ENCODE assay signal across 26 cellular contexts in the genomic region with DNA sequence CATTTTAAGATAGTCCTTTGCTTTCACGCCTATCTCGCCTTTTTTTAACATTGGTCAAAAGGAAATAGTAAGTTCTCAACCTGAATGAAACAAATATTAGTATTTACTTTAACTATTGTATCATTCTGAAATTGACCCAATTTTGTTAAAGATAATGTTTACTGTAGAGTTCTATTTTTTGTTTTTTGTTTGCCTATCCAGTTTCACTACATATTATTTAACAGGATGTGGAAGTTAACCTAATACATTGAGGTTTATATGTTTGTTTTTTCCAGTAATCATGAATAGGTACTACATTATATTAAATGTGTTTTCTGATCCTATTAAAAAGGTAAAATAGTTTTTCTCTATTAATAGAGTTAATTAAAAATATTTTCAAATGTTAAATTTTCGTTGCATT. TPM values are rescaled to one million over a fixed set of nuclear protein-coding genes. Genes with fewer than 3 reads are reported as not detected.
DNase-seq lines count a peak whose midpoint lies in the region; ATAC-seq and TF ChIP-seq lines count a peak whose summit lies in the region.
"Had no signal": no experiment of that assay in that cellular context is flagged by ENCODE, and none has a peak within 500 bp of the region (broad histone marks: within the 10 kb centered on the region; RNA-seq: fewer than 3 reads in every experiment).

No MANE protein-coding gene starts in this region.

- no peaks in the 10 kb centered on the region for H3K36me3 Mint-ChIP-seq in activated CD4-positive, alpha-beta memory T cell treated with anti-CD3 and anti-CD28 coated beads for 36 hours
- H3K36me3 Mint-ChIP-seq: CD8-positive, alpha-beta memory T cell had no signal

- CTCF ChIA-PET in activated CD4-positive, alpha-beta memory T cell treated with anti-CD3 and anti-CD28 coated beads for 36 hours (lab: Charles Lee) = no interaction called here

- POLR2A ChIA-PET in activated CD4-positive, alpha-beta memory T cell treated with anti-CD3 and anti-CD28 coated beads for 36 hours (lab: Charles Lee) = no interaction called here

- ATAC-seq in RWPE2 (ENCODE audit: low read depth) = no peak
- no peak for ATAC-seq in left colon
- ATAC-seq: Right ventricle myocardium inferior had no signal

- intact Hi-C loops in activated CD4-positive, alpha-beta memory T cell treated with anti-CD3 and anti-CD28 coated beads for 36 hours (cut with micrococcal nuclease) = no loop called here
- intact Hi-C loops in left colon (cut with DNase I, micrococcal nuclease) = no loop called here

- H3K27me3 ChIP-seq in RWPE2 (ENCODE audit: insufficient read depth, poor library complexity, severe bottlenecking) = no peaks in the 10 kb centered on the region

- no peaks in the 10 kb centered on the region for H3K4me1 Mint-ChIP-seq in activated CD4-positive, alpha-beta memory T cell treated with anti-CD3 and anti-CD28 coated beads for 36 hours (ENCODE audit: low read depth)
- H3K4me1 Mint-ChIP-seq: CD8-positive, alpha-beta memory T cell had no signal

- peaks cover 6% of the 10 kb centered on the region; the same call in 1 of the 2 replicates for H3K36me3 ChIP-seq in RWPE2 (ENCODE audit: low read depth)

- H3K4me3 ChIP-seq in RWPE2 (ENCODE audit: severe bottlenecking) = no peak overlapping the region

- H3K27ac Mint-ChIP-seq in activated CD4-positive, alpha-beta memory T cell treated with anti-CD3 and anti-CD28 coated beads for 36 hours = no peak overlapping the region
- H3K27ac Mint-ChIP-seq: CD8-positive, alpha-beta memory T cell; HFFc6; IgD-negative memory B cell had no signal

- H3K27ac ChIP-seq in RWPE2 (ENCODE audit: poor library complexity, severe bottlenecking) (peak overlapping the region; percentile 63), epithelial cell of prostate (peak overlapping the region; percentile 57)
- H3K27ac ChIP-seq: 22Rv1, C4-2B, HL-60 had no signal

- no peak for TF ChIP-seq CTCF in RWPE2 (IDR thresholded peaks at IDR 0.05; ENCODE audit: poor library complexity, severe bottlenecking)

- H3K4me1 ChIP-seq in RWPE2 (ENCODE audit: insufficient read depth, poor library complexity, severe bottlenecking) = peaks cover 27% of the 10 kb centered on the region

- no peaks in the 10 kb centered on the region for H3K9me3 Mint-ChIP-seq in activated CD4-positive, alpha-beta memory T cell treated with anti-CD3 and anti-CD28 coated beads for 36 hours
- H3K9me3 Mint-ChIP-seq: CD8-positive, alpha-beta memory T cell; HFFc6 had no signal

- H3K9me3 ChIP-seq in RWPE2 (ENCODE audit: severe bottlenecking) = no peaks in the 10 kb centered on the region

- no peaks in the 10 kb centered on the region for H3K27me3 Mint-ChIP-seq in activated CD4-positive, alpha-beta memory T cell treated with anti-CD3 and anti-CD28 coated beads for 36 hours
- H3K27me3 Mint-ChIP-seq: IgD-negative memory B cell had no signal

- peak; percentile 36 for DNase-seq in DMS53 (lab: John Stamatoyannopoulos, UW)
- no peak for DNase-seq in DMS53 treated with DMSO at 0.1 percent for 48 hours (lab: John Stamatoyannopoulos, UW; ENCODE audit: unreplicated experiment)
- DNase-seq in RWPE2 (ENCODE audit: low spot score) = no peak
- DNase-seq in epithelial cell of prostate (ENCODE audit: low read depth, low spot score) = no peak
- no peak for DNase-seq in C1 segment of cervical spinal cord (lab: John Stamatoyannopoulos, UW)
- DNase-seq in activated CD4-positive, alpha-beta memory T cell treated with anti-CD3 and anti-CD28 coated beads for 36 hours = no peak
- no peak for DNase-seq in left colon
- no peak for DNase-seq in NCI-H748 treated with DMSO at 0.1 percent for 48 hours (lab: John Stamatoyannopoulos, UW)
- DNase-seq: AML-193; Calu3; CD8-positive, alpha-beta memory T cell; DMS153; GF-D8; H7; HFFc6; NCI-H1105; NCI-H146; NCI-H2029; NCI-H2227 treated with DMSO at 0.1 percent for 48 hours; NCI-H510A had no signal

- H3K4me3 Mint-ChIP-seq in activated CD4-positive, alpha-beta memory T cell treated with anti-CD3 and anti-CD28 coated beads for 36 hours = no peak overlapping the region
- H3K4me3 Mint-ChIP-seq: CD8-positive, alpha-beta memory T cell; IgD-negative memory B cell had no signal

RNA-seq across cellular contexts. Expression of gene ACSM6, which starts 26.5 kb away (rescaled TPM):
- not detected for total RNA-seq in activated CD4-positive, alpha-beta memory T cell treated with anti-CD3 and anti-CD28 coated beads for 36 hours
- not detected for total RNA-seq in left colon
- total RNA-seq: Calu3; CD8-positive, alpha-beta memory T cell; H7; HFFc6; HT-29; Right ventricle myocardium inferior had no signal
